In genomic region chr14:55200646-55201045, GRCh38 we compare ENCODE assay signal across 2 cellular contexts.
TF ChIP-seq lines count a peak whose summit lies in the region.

No MANE protein-coding gene starts in this region.

TF ChIP-seq in GM23338, 12 proteins besides CTCF, POLR2A, EP300 and RAD21:
- TF ChIP-seq CREB1 (CRISPR knock-in tag; IDR thresholded peaks at IDR 0.05; ENCODE audit: low read depth), result no peak
- TF ChIP-seq ZNF331 (CRISPR knock-in tag; IDR thresholded peaks at IDR 0.05; ENCODE audit: low read depth), result no peak
- TF ChIP-seq, protein P1, sequence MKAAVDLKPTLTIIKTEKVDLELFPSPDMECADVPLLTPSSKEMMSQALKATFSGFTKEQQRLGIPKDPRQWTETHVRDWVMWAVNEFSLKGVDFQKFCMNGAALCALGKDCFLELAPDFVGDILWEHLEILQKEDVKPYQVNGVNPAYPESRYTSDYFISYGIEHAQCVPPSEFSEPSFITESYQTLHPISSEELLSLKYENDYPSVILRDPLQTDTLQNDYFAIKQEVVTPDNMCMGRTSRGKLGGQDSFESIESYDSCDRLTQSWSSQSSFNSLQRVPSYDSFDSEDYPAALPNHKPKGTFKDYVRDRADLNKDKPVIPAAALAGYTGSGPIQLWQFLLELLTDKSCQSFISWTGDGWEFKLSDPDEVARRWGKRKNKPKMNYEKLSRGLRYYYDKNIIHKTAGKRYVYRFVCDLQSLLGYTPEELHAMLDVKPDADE (IDR thresholded peaks at IDR 0.05), result no peak
- no peak for TF ChIP-seq NANOG (IDR thresholded peaks at IDR 0.05; ENCODE audit: borderline replicate concordance)
- TF ChIP-seq JUNB (IDR thresholded peaks at IDR 0.05; ENCODE audit: unreplicated experiment), result no peak
- no peak for TF ChIP-seq EZH2phosphoT487 (IDR thresholded peaks at IDR 0.05; ENCODE audit: unreplicated experiment)

TF ChIP-seq in H1, 55 proteins besides CTCF, POLR2A, EP300 and RAD21:
- no peak for TF ChIP-seq CBX8 (IDR thresholded peaks at IDR 0.05; ENCODE audit: borderline replicate concordance, low read depth, low read length)
- TF ChIP-seq, protein P2, sequence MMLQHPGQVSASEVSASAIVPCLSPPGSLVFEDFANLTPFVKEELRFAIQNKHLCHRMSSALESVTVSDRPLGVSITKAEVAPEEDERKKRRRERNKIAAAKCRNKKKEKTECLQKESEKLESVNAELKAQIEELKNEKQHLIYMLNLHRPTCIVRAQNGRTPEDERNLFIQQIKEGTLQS (IDR thresholded peaks at IDR 0.05; ENCODE audit: insufficient read depth, low read depth, low read length), result no peak
- no peak for TF ChIP-seq EZH2 (IDR thresholded peaks at IDR 0.05; ENCODE audit: low read depth, low read length, severe bottlenecking)
- no peak for TF ChIP-seq CHD1 (IDR thresholded peaks at IDR 0.05; ENCODE audit: low read depth, low read length)
